In the genomic region with DNA sequence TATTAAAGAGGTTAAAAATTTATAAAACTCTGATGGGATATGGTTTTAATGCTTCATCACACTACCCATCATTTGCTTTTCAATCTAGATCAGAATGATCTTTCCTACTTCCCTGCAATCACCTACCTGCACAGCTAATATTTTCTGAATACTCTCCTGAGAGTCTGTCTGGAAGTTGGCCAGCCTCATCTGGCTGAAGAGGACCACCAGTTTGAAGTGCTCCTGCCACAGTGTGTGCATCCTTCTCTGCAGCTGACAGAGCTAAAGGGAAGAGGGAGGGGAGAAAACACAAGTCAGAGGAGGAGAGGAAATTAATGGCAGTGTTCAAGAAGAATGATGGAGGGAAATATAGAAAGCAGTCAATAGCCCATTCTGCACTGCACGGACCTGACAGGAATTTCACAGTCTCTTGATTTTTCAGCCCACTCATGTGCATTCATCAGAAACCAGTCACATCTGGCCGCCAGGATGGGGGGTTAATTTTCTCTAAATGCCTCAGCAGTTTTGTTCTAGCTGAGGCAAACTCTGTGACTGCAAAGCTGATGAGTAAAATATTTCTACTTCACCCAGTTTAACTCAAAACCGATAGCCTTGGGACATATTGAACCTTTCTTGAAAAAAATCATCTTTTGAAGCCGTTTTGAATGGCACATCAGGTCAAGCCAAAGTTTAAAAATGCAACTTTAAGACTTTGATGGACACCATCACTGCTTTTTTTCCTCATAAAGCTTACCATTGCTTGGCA, we compare ENCODE assay signal across 12 cellular contexts.
DNase-seq lines count a peak whose midpoint lies in the region; ATAC-seq and TF ChIP-seq lines count a peak whose summit lies in the region.
"Had no signal": no experiment of that assay in that cellular context is flagged by ENCODE, and none has a peak within 500 bp of the region (broad histone marks: within the 10 kb centered on the region; RNA-seq: fewer than 3 reads in every experiment).

No MANE protein-coding gene starts in this region.

- H3K36me3 Mint-ChIP-seq in CD4-positive, alpha-beta memory T cell, result no peaks in the 10 kb centered on the region

- H3K4me3 Mint-ChIP-seq in CD4-positive, alpha-beta memory T cell, result no peak overlapping the region
- H3K4me3 Mint-ChIP-seq: activated CD8-positive, alpha-beta T cell treated with anti-CD3 and anti-CD28 coated beads for 36 hours had no signal

- peak; percentile 46 for DNase-seq in NCI-H2171 treated with DMSO at 0.1 percent for 48 hours (lab: John Stamatoyannopoulos, UW)
- no peak for DNase-seq in NCI-H2171 (lab: John Stamatoyannopoulos, UW)
- DNase-seq in NCI-H510A (lab: John Stamatoyannopoulos, UW), result peak; percentile 69
- no peak for DNase-seq in CD4-positive, alpha-beta memory T cell
- DNase-seq in heart right ventricle, result no peak
- DNase-seq: activated CD8-positive, alpha-beta T cell treated with anti-CD3 and anti-CD28 coated beads for 36 hours; right cardiac atrium had no signal

- H3K27me3 Mint-ChIP-seq in CD4-positive, alpha-beta memory T cell, result no peaks in the 10 kb centered on the region
- H3K27me3 Mint-ChIP-seq: activated CD8-positive, alpha-beta T cell treated with anti-CD3 and anti-CD28 coated beads for 36 hours had no signal

- H3K9me3 Mint-ChIP-seq in CD4-positive, alpha-beta memory T cell, result peaks cover 0 to 11% (median 5%) of the 10 kb centered on the region in 8 donors

- CTCF ChIA-PET in CD4-positive, alpha-beta memory T cell (lab: Charles Lee; ENCODE audit: partially characterized antibody), result no interaction called here

- TF ChIP-seq CTCF in heart right ventricle (IDR thresholded peaks at IDR 0.05), result no peak

- no peaks in the 10 kb centered on the region for H3K27me3 ChIP-seq in CD4-positive, alpha-beta memory T cell (ENCODE audit: insufficient read depth, low read length)
- no peaks in the 10 kb centered on the region for H3K27me3 ChIP-seq in heart right ventricle

- no peak overlapping the region for H3K27ac ChIP-seq in CD4-positive, alpha-beta memory T cell (ENCODE audit: low read depth, low read length)
- H3K27ac ChIP-seq in heart right ventricle, result no peak overlapping the region
- H3K27ac ChIP-seq: A549 had no signal

- H3K4me3 ChIP-seq in CD4-positive, alpha-beta memory T cell (ENCODE audit: low read length in 2 of 2), result no peak overlapping the region
- H3K4me3 ChIP-seq in heart right ventricle, result no peak overlapping the region
- H3K4me3 ChIP-seq: A549 had no signal

- H3K4me1 ChIP-seq in CD4-positive, alpha-beta memory T cell (ENCODE audit: insufficient read depth, low read length), result no peaks in the 10 kb centered on the region
- H3K4me1 ChIP-seq in heart right ventricle, result no peaks in the 10 kb centered on the region
- H3K4me1 ChIP-seq: A549 had no signal

- ATAC-seq in HG03064 (IDR thresholded peaks at IDR 0.05; ENCODE audit: low read depth, unreplicated experiment) (peak; percentile 63), heart right ventricle (no peak), SK-N-SH treated with all-trans-retinoic acid at 6 μM for 48 hours (no peak), HG03280 (IDR thresholded peaks at IDR 0.05; ENCODE audit: unreplicated experiment) (no peak)
- ATAC-seq: A549; activated CD8-positive, alpha-beta T cell treated with anti-CD3 and anti-CD28 coated beads for 36 hours; right cardiac atrium; Right ventricle myocardium inferior had no signal

- intact Hi-C loops in CD4-positive, alpha-beta memory T cell (cut with micrococcal nuclease), result no loop called here
- intact Hi-C loops in heart right ventricle (cut with DNase I), result loop anchor here in 1 of 10 donors (10.0 kb wide), 1 partner anchor 60 kb away; no protein-coding TSS in a partner anchor

- no peaks in the 10 kb centered on the region for H3K36me3 ChIP-seq in CD4-positive, alpha-beta memory T cell (ENCODE audit: insufficient read depth, low read length)
- H3K36me3 ChIP-seq in heart right ventricle, result no peaks in the 10 kb centered on the region

- no peak overlapping the region for H3K27ac Mint-ChIP-seq in CD4-positive, alpha-beta memory T cell
- H3K27ac Mint-ChIP-seq: activated CD8-positive, alpha-beta T cell treated with anti-CD3 and anti-CD28 coated beads for 36 hours had no signal

- 64 to 72% methylated on average over 4 of the region's 4 CpGs for WGBS in heart right ventricle, 2 donors

- POLR2A ChIA-PET in CD4-positive, alpha-beta memory T cell (lab: Charles Lee; ENCODE audit: partially characterized antibody), result no interaction called here

- no peaks in the 10 kb centered on the region for H3K9me3 ChIP-seq in CD4-positive, alpha-beta memory T cell (ENCODE audit: control insufficient read depth in 1 of 2, low read length in 2 of 2)
- peaks cover 0 to 15% (median 0%) of the 10 kb centered on the region in 11 donors for H3K9me3 ChIP-seq in heart right ventricle
- H3K9me3 ChIP-seq: A549 had no signal

- H3K4me1 Mint-ChIP-seq in CD4-positive, alpha-beta memory T cell, result no peaks in the 10 kb centered on the region

TF ChIP-seq in SK-N-SH treated with all-trans-retinoic acid at 6 μM for 48 hours, 23 proteins besides CTCF, POLR2A, EP300 and RAD21:
- TF ChIP-seq TOX (CRISPR knock-in tag; IDR thresholded peaks at IDR 0.05; ENCODE audit: borderline replicate concordance) (no peak), ZFP3 (CRISPR knock-in tag; IDR thresholded peaks at IDR 0.05) (no peak), GLIS3 (CRISPR knock-in tag; IDR thresholded peaks at IDR 0.05) (no peak), RARB (CRISPR knock-in tag; IDR thresholded peaks at IDR 0.05) (no peak), SNAI2 (CRISPR knock-in tag; IDR thresholded peaks at IDR 0.05) (no peak), ZFP30 (CRISPR knock-in tag; IDR thresholded peaks at IDR 0.05) (no peak), ISL1 (CRISPR knock-in tag; IDR thresholded peaks at IDR 0.05) (no peak), OSR1 (CRISPR knock-in tag; IDR thresholded peaks at IDR 0.05) (no peak)
- TF ChIP-seq, protein P1, sequence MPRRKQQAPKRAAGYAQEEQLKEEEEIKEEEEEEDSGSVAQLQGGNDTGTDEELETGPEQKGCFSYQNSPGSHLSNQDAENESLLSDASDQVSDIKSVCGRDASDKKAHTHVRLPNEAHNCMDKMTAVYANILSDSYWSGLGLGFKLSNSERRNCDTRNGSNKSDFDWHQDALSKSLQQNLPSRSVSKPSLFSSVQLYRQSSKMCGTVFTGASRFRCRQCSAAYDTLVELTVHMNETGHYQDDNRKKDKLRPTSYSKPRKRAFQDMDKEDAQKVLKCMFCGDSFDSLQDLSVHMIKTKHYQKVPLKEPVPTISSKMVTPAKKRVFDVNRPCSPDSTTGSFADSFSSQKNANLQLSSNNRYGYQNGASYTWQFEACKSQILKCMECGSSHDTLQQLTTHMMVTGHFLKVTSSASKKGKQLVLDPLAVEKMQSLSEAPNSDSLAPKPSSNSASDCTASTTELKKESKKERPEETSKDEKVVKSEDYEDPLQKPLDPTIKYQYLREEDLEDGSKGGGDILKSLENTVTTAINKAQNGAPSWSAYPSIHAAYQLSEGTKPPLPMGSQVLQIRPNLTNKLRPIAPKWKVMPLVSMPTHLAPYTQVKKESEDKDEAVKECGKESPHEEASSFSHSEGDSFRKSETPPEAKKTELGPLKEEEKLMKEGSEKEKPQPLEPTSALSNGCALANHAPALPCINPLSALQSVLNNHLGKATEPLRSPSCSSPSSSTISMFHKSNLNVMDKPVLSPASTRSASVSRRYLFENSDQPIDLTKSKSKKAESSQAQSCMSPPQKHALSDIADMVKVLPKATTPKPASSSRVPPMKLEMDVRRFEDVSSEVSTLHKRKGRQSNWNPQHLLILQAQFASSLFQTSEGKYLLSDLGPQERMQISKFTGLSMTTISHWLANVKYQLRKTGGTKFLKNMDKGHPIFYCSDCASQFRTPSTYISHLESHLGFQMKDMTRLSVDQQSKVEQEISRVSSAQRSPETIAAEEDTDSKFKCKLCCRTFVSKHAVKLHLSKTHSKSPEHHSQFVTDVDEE (CRISPR knock-in tag; IDR thresholded peaks at IDR 0.05), result no peak
TF ChIP-seq in SK-N-SH treated with all-trans-retinoic acid at 6 μM for 48 hours: peak in this region for 0.

Comparison
In these comparisons a context has a peak if more than half of its experiments do, and no peak if none do; other contexts are left out.
1. DNase-seq: peak in NCI-H2171 treated with DMSO at 0.1 percent for 48 hours (single experiment) and NCI-H510A (single experiment); none in NCI-H2171 (single experiment), CD4-positive, alpha-beta memory T cell (0 of 5) and heart right ventricle (0 of 2).